22 cellular contexts compared by ENCODE assay signal in genomic region chr11:118662401-118663271, GRCh38. TPM values are rescaled to one million over a fixed set of nuclear protein-coding genes. Genes with fewer than 3 reads are reported as not detected.
DNase-seq lines count a peak whose midpoint lies in the region; ATAC-seq, FAIRE-seq and TF ChIP-seq lines count a peak whose summit lies in the region.
"Had no signal": no experiment of that assay in that cellular context is flagged by ENCODE, and none has a peak within 500 bp of the region (broad histone marks: within the 10 kb centered on the region; RNA-seq: fewer than 3 reads in every experiment).

No MANE protein-coding gene starts in this region.

- H3K4me2 ChIP-seq in IMR-90 (ENCODE audit: low read depth, low read length) (no peak overlapping the region), OCI-LY7 (ENCODE audit: low read length) (no peak overlapping the region)
- H3K4me2 ChIP-seq: KMS-11, SK-N-SH had no signal

- dilution Hi-C loops in IMR-90 (cut with HindIII; ENCODE audit: low sequenced_read_pairs, unreplicated experiment) = no loop called here

- H3K4me3 Mint-ChIP-seq in endodermal cell (no peak overlapping the region), nephron progenitor cell (no peak overlapping the region)

- 58% methylated on average over 2 of the region's 8 CpGs; no CpG with 5 or more reads in 1 of the 2 experiments for WGBS in IMR-90 (ENCODE audit: extremely low coverage in 2 of 2, insufficient read length in 1 of 2), 2 experiments
- WGBS in endodermal cell (ENCODE audit: insufficient coverage in 1 of 2, insufficient read length in 1 of 2), 2 experiments = 92 to 93% methylated on average over 7 to 8 of the region's 8 CpGs

- no peak overlapping the region for H3K4ac ChIP-seq in IMR-90 (ENCODE audit: low read depth, low read length)

- no TSS peak for BruUV-seq in IMR-90 (replicated peaks; lab: Mats Ljungman, UMichigan)
- no TSS peak for BruUV-seq in OCI-LY7 (replicated peaks; lab: Mats Ljungman, UMichigan)

- H3K9me1 ChIP-seq in IMR-90 (ENCODE audit: insufficient read depth, low read length) = peaks cover 9% of the 10 kb centered on the region; the same call in 1 of the 2 replicates

- H4K5ac ChIP-seq in IMR-90 (ENCODE audit: low read depth, low read length) = no peak overlapping the region

- H2BK120ac ChIP-seq in IMR-90 (ENCODE audit: low read depth, low read length) = no peak overlapping the region

- H3K9me2 ChIP-seq in OCI-LY7 (ENCODE audit: insufficient read depth, low read length) = no peaks in the 10 kb centered on the region
- H3K9me2 ChIP-seq: SK-N-SH had no signal

- intact Hi-C loops in IMR-90 (cut with micrococcal nuclease) (no loop called here), OCI-LY7 (cut with micrococcal nuclease; ENCODE audit: unreplicated experiment) (no loop called here)

- H3K4me3 ChIP-seq in IMR-90 (ENCODE audit: insufficient read depth, low read depth, low read length) (no peak overlapping the region), endodermal cell (ENCODE audit: low read length) (no peak overlapping the region), OCI-LY7 (ENCODE audit: low read depth, low read length, poor library complexity, severe bottlenecking) (no peak overlapping the region)

- H3K14ac ChIP-seq in IMR-90 (replicated peaks; ENCODE audit: low read depth, low read length) = no peak overlapping the region

- no peak for TF ChIP-seq POLR2A in IMR-90 (IDR thresholded peaks at IDR 0.05; ENCODE audit: low read depth, low read length)

- H2AFZ ChIP-seq in IMR-90 (replicated peaks; ENCODE audit: low read length, poor library complexity) (no peak overlapping the region), OCI-LY7 (ENCODE audit: low read length) (no peak overlapping the region)

- H4K20me1 ChIP-seq in IMR-90 (ENCODE audit: insufficient read depth, low read length) (peaks cover 32% of the 10 kb centered on the region), OCI-LY7 (ENCODE audit: insufficient read depth, low read length) (no peaks in the 10 kb centered on the region)

- no peak overlapping the region for H4K8ac ChIP-seq in IMR-90 (ENCODE audit: low read depth in 2 of 2, low read length in 2 of 2)

- no peaks in the 10 kb centered on the region for H3K4me1 ChIP-seq in IMR-90 (ENCODE audit: control insufficient read depth, insufficient read depth, low read length)
- no peaks in the 10 kb centered on the region for H3K4me1 ChIP-seq in endodermal cell (ENCODE audit: control insufficient read depth, insufficient read depth, low read length)
- no peaks in the 10 kb centered on the region for H3K4me1 ChIP-seq in OCI-LY7 (ENCODE audit: insufficient read depth, low read length, poor library complexity, severe bottlenecking)

- H3K56ac ChIP-seq in IMR-90 (ENCODE audit: extremely low read depth, insufficient read depth, low read length) = no peak overlapping the region

- H3K18ac ChIP-seq in IMR-90 (ENCODE audit: low read depth, low read length) = no peak overlapping the region

- FAIRE-seq in frontal cortex (lab: Jason Lieb, UNC) = no peak
- FAIRE-seq: GM12892, H54 had no signal

- H3K36me3 Mint-ChIP-seq in endodermal cell (ENCODE audit: low read depth) (no peaks in the 10 kb centered on the region), nephron progenitor cell (ENCODE audit: low read depth) (no peaks in the 10 kb centered on the region)

- H3K27me3 ChIP-seq in IMR-90 (ENCODE audit: control insufficient read depth, insufficient read depth, low read length) = no peaks in the 10 kb centered on the region
- H3K27me3 ChIP-seq in endodermal cell (ENCODE audit: control insufficient read depth, insufficient read depth, low read length, poor library complexity, severe bottlenecking) = no peaks in the 10 kb centered on the region

- no peak overlapping the region for H2BK5ac ChIP-seq in IMR-90 (ENCODE audit: low read depth, low read length, poor library complexity, severe bottlenecking)

- peak overlapping the region; percentile 19 for H2AK9ac ChIP-seq in IMR-90 (replicated peaks; ENCODE audit: low read depth, low read length, poor library complexity)

- H3K27ac ChIP-seq in IMR-90 (ENCODE audit: insufficient read depth, low read length) (no peak overlapping the region), endodermal cell (ENCODE audit: low read depth, low read length) (no peak overlapping the region), OCI-LY7 (ENCODE audit: low read depth, low read length, poor library complexity, severe bottlenecking) (no peak overlapping the region)
- H3K27ac ChIP-seq: KMS-11 had no signal

- DNase-seq in EH (ENCODE audit: low read depth) (peak; percentile 36), IMR-90 (no peak), endodermal cell (peak; percentile 52), mesenteric fat pad (ENCODE audit: low spot score) (peak; percentile 78), nephron progenitor cell (no peak), OCI-LY7 (ENCODE audit: low spot score) (no peak), activated gamma-delta T cell treated with Interleukin-2 at 50 U/mL for 16 hours (no peak), frontal cortex (ENCODE audit: low spot score in 2 of 2) (no peak)
- DNase-seq: C1 segment of cervical spinal cord, DMS 273 treated with DMSO at 0.1 percent for 48 hours, NCI-H1436, NCI-H2029 treated with DMSO at 0.1 percent for 48 hours, NCI-H2171 treated with DMSO at 0.1 percent for 48 hours, NCI-H446 treated with DMSO at 0.1 percent for 48 hours, NCI-H748 treated with DMSO at 0.1 percent for 48 hours, SK-N-SH had no signal

- H3K23ac ChIP-seq in IMR-90 (ENCODE audit: low read depth, low read length) = no peak overlapping the region

- no peak for TF ChIP-seq RAD21 in IMR-90 (IDR thresholded peaks at IDR 0.05; ENCODE audit: low read length)

- H3K9me3 Mint-ChIP-seq in endodermal cell = no peaks in the 10 kb centered on the region
- no peaks in the 10 kb centered on the region for H3K9me3 Mint-ChIP-seq in nephron progenitor cell

- peaks cover 8% of the 10 kb centered on the region for H3K36me3 ChIP-seq in IMR-90 (ENCODE audit: control insufficient read depth, insufficient read depth, low read length)
- no peaks in the 10 kb centered on the region for H3K36me3 ChIP-seq in endodermal cell (ENCODE audit: control insufficient read depth, insufficient read depth, low read length)
- H3K36me3 ChIP-seq in OCI-LY7 (ENCODE audit: insufficient read depth, low read length) = no peaks in the 10 kb centered on the region

- H3K27me3 Mint-ChIP-seq in endodermal cell (ENCODE audit: insufficient read depth) (peaks cover 1% of the 10 kb centered on the region), nephron progenitor cell (ENCODE audit: low read depth, poor library complexity) (peaks cover 4% of the 10 kb centered on the region)

- CTCF ChIA-PET in IMR-90 (lab: Yijun Ruan, JAX) (interaction anchor here (1.3 kb wide), 1 partner anchor 27 kb away, joined by 3 read pairs; no protein-coding TSS in a partner anchor), OCI-LY7 (lab: Charles Lee; ENCODE audit: unreplicated experiment) (no interaction called here)

- H2BK15ac ChIP-seq in IMR-90 (ENCODE audit: low read depth, low read length) = no peak overlapping the region

- H2BK20ac ChIP-seq in IMR-90 (ENCODE audit: low read depth, low read length) = no peak overlapping the region

- H3K9ac ChIP-seq in IMR-90 (ENCODE audit: low read depth, low read length) (no peak overlapping the region), endodermal cell (ENCODE audit: extremely low read depth, low read length, poor library complexity, severe bottlenecking) (no peak overlapping the region)
- H3K9ac ChIP-seq: KMS-11, SK-N-SH had no signal

- H2AK5ac ChIP-seq in IMR-90 (ENCODE audit: low read depth, low read length) = no peak overlapping the region

- no peaks in the 10 kb centered on the region for H3K79me2 ChIP-seq in OCI-LY7 (ENCODE audit: insufficient read depth, low read depth, low read length)

- H3K27ac Mint-ChIP-seq in endodermal cell (no peak overlapping the region), nephron progenitor cell (no peak overlapping the region)

- no peaks in the 10 kb centered on the region; a peak in 1 of 4 replicates for H3K79me1 ChIP-seq in IMR-90 (ENCODE audit: low read depth in 1 of 2, low read length in 2 of 2)

- H3K4me1 Mint-ChIP-seq in endodermal cell (peaks cover 14% of the 10 kb centered on the region), nephron progenitor cell (peaks cover 67% of the 10 kb centered on the region)

- TF ChIP-seq CTCF in IMR-90 (conservative IDR thresholded peaks at IDR 0.05; ENCODE audit: low read depth, low read length) = no peak
- no peak for TF ChIP-seq CTCF in endodermal cell (conservative IDR thresholded peaks at IDR 0.05)
- TF ChIP-seq CTCF in nephron progenitor cell (IDR thresholded peaks at IDR 0.05) = no peak
- no peak for TF ChIP-seq CTCF in OCI-LY7 (conservative IDR thresholded peaks at IDR 0.05; ENCODE audit: low read length)

- H3K9me3 ChIP-seq in IMR-90 (ENCODE audit: control insufficient read depth, insufficient read depth, low read length) (no peaks in the 10 kb centered on the region), endodermal cell (ENCODE audit: control insufficient read depth, low read length) (no peaks in the 10 kb centered on the region), OCI-LY7 (ENCODE audit: low read length) (no peaks in the 10 kb centered on the region)
- H3K9me3 ChIP-seq: SK-N-SH had no signal

- no peak overlapping the region for H4K91ac ChIP-seq in IMR-90 (ENCODE audit: insufficient read depth, low read depth, low read length)

- no peak for ATAC-seq in IMR-90 (ENCODE audit: low read depth)
- ATAC-seq: Right ventricle myocardium inferior had no signal

- POLR2A ChIA-PET in IMR-90 (lab: Charles Lee; ENCODE audit: unreplicated experiment) (no interaction called here), OCI-LY7 (lab: Charles Lee) (interaction anchor here (0.7 kb wide), 1 partner anchor 40 kb away, joined by 3 read pairs; no protein-coding TSS in a partner anchor)

- in situ Hi-C loops in IMR-90 (cut with MboI; ENCODE audit: low sequenced_read_pairs) = no loop called here

RNA-seq across cellular contexts. Expression of gene TREH, which starts 16.8 kb away (rescaled TPM):
- total RNA-seq in IMR-90 (2012; rRNA removed) (not detected in 2 replicates), endodermal cell (not detected), mesenteric fat pad (not detected), OCI-LY7 (2022) (not detected in 2 replicates), frontal cortex (not detected)
- polyA plus RNA-seq in IMR-90 (2012; rRNA removed) = not detected in 2 replicates
- polyA plus RNA-seq in IMR-90 (2012; cell fraction: cytosol; rRNA removed) = not detected in 2 replicates
- not detected in 2 replicates for polyA plus RNA-seq in IMR-90 (2012; cell fraction: nucleus; rRNA removed; ENCODE audit: low replicate concordance)
- not detected for polyA plus RNA-seq in endodermal cell (2013, experiment 1 of 2)
- not detected for polyA plus RNA-seq in endodermal cell (2013, experiment 2 of 2)
- total RNA-seq in OCI-LY7 (2014; rRNA removed; shearing (Covaris generic)) = not detected in 2 replicates
- total RNA-seq: A673, M059J, Right ventricle myocardium inferior had no signal
- polyA plus RNA-seq: SK-N-SH had no signal

RNA-seq across cellular contexts. Expression of gene PHLDB1, which starts 55.2 kb away (rescaled TPM):
- total RNA-seq in IMR-90 (2012; rRNA removed) (40.0 and 41.7 TPM in 2 replicates), endodermal cell (10 to 100 TPM; 45.9 to 54.9 TPM), mesenteric fat pad (562 TPM), OCI-LY7 (2022) (0.19 and 0.28 TPM in 2 replicates), frontal cortex (53.8 TPM)
- polyA plus RNA-seq in IMR-90 (2012; rRNA removed) = 90.4 and 96.4 TPM in 2 replicates
- 60.4 and 83.0 TPM in 2 replicates for polyA plus RNA-seq in IMR-90 (2012; cell fraction: cytosol; rRNA removed)
- polyA plus RNA-seq in IMR-90 (2012; cell fraction: nucleus; rRNA removed; ENCODE audit: low replicate concordance) = 350 and 414 TPM in 2 replicates
- 106 TPM for polyA plus RNA-seq in endodermal cell (2013, experiment 1 of 2)
- 105 TPM for polyA plus RNA-seq in endodermal cell (2013, experiment 2 of 2)
- not detected in 2 replicates for total RNA-seq in OCI-LY7 (2014; rRNA removed; shearing (Covaris generic))

Comparison
In these comparisons a context has a peak if more than half of its experiments do, and no peak if none do; other contexts are left out.
1. DNase-seq: peak in EH (single experiment), endodermal cell (single experiment) and mesenteric fat pad (single experiment); none in IMR-90 (single experiment), nephron progenitor cell (single experiment), OCI-LY7 (single experiment), activated gamma-delta T cell treated with Interleukin-2 at 50 U/mL for 16 hours (single experiment) and frontal cortex (0 of 2).
2. RNA of gene PHLDB1, which starts 55.2 kb away (total RNA-seq): 562 TPM in mesenteric fat pad (single experiment), 45.9 to 54.9 TPM in endodermal cell, 53.8 TPM in frontal cortex (single experiment) and 40.0 to 41.7 TPM in IMR-90; 0.19 to 0.28 TPM in OCI-LY7; every median in the first group is over 10 times any median in the second.